8 cellular contexts compared by ENCODE assay signal in the genomic region with DNA sequence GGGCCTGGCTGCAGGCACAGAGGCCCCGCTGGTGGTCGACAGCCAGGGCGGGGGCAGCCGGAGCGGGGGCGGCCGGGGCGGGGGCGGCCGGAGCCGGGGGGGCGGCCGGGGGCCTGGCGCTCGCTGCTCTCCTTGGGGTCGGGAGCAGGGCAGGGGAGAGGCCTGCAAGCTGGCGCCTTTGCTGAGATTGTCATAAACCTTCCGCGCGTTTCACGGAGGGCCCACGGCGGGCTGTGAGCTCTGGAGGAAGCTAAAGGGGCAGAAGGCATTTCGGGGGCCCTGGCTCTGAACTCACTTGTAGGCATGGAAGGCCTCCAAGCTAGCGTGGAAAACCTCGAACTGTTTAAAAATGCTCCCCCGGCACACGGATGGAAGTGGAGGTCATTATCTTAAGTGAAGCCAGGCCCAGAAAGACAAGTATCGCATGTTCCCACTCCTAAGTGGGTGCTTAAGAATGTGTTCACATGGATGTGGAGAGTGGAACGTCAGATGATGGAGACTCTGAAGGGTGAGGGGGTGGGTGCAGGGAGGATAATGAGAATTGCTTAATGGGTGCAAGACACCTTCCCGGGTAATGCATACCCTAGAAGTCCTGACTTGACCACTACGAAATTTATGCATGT. TPM values are rescaled to one million over a fixed set of nuclear protein-coding genes. Genes with fewer than 3 reads are reported as not detected.
DNase-seq lines count a peak whose midpoint lies in the region; ATAC-seq, FAIRE-seq and TF ChIP-seq lines count a peak whose summit lies in the region.

No MANE protein-coding gene starts in this region.

- DNase-seq in activated T-cell treated with anti-CD3 and anti-CD28 coated beads, Interleukin-2, amount 50 U/mL, for 48 hours = peak; percentile 41 to 42
- DNase-seq in heart right ventricle (no peak), retina (peak; percentile 69), NCI-H1694 treated with DMSO at 0.1 percent for 48 hours (lab: John Stamatoyannopoulos, UW) (no peak), NCI-H446 (lab: John Stamatoyannopoulos, UW) (no peak), HTR-8/SVneo (ENCODE audit: insufficient read length, low spot score) (no peak)

- intact Hi-C loops in heart right ventricle (cut with DNase I) = loop anchor here in 4 of 10 donors (5.0 to 10.0 kb wide), 2 partner anchors 46 to 249 kb away; partner anchors contain the start of gene SPIRE1 (in 3 of the 4)

- H3K9me3 ChIP-seq in heart right ventricle = no peaks in the 10 kb centered on the region

- peaks cover 0 to 32% (median 10%) of the 10 kb centered on the region in 7 donors for H3K27me3 ChIP-seq in heart right ventricle

- no peaks in the 10 kb centered on the region for H3K36me3 ChIP-seq in heart right ventricle

- H3K4me3 ChIP-seq in GM08714 (ENCODE audit: low read length) = peak overlapping the region; percentile 78
- peak overlapping the region; percentile 30 to 71 (median 62) for H3K4me3 ChIP-seq in heart right ventricle

- peak overlapping the region; percentile 49 to 88 (median 82) for H3K27ac ChIP-seq in heart right ventricle

- ATAC-seq in HG03159 (IDR thresholded peaks at IDR 0.05; ENCODE audit: unreplicated experiment) (peak; percentile 5), heart right ventricle (peak in 1 of 8 donors; percentile 7)

- peaks cover 0 to 23% (median 15%) of the 10 kb centered on the region in 9 donors for H3K4me1 ChIP-seq in heart right ventricle

- 6 to 7% methylated on average over 23 to 32 of the region's 32 CpGs for WGBS in heart right ventricle, 2 donors

- FAIRE-seq in HTR-8/SVneo (lab: Jason Lieb, UNC) = no peak

- no peak for TF ChIP-seq CTCF in heart right ventricle (IDR thresholded peaks at IDR 0.05)

RNA-seq across cellular contexts. Expression of gene PRELID3A, which starts 0.6 kb away (rescaled TPM):
- 1 to 10 TPM in 6 of 10 donors, under 1 TPM in 4; 0.38 to 2.2 (median 1.4) TPM for total RNA-seq in heart right ventricle
- polyA plus RNA-seq in heart right ventricle = 1 to 10 TPM; 1.5 to 2.4 TPM

RNA-seq across cellular contexts. Expression of gene AFG3L2, which starts 31.3 kb away (rescaled TPM):
- 100 to 1,000 TPM; 126 to 176 (median 145) TPM for total RNA-seq in heart right ventricle
- 10 to 100 TPM; 48.1 to 60.4 TPM for polyA plus RNA-seq in heart right ventricle

Comparison
In these comparisons a context has a peak if more than half of its experiments do, and no peak if none do; other contexts are left out.
1. DNase-seq: peak in activated T-cell treated with anti-CD3 and anti-CD28 coated beads, Interleukin-2, amount 50 U/mL, for 48 hours (2 of 2) and retina (single experiment); none in heart right ventricle (0 of 2), NCI-H1694 treated with DMSO at 0.1 percent for 48 hours (single experiment), NCI-H446 (0 of 2) and HTR-8/SVneo (single experiment).